Comparison of ENCODE assay signal across 17 cellular contexts in the genomic region with DNA sequence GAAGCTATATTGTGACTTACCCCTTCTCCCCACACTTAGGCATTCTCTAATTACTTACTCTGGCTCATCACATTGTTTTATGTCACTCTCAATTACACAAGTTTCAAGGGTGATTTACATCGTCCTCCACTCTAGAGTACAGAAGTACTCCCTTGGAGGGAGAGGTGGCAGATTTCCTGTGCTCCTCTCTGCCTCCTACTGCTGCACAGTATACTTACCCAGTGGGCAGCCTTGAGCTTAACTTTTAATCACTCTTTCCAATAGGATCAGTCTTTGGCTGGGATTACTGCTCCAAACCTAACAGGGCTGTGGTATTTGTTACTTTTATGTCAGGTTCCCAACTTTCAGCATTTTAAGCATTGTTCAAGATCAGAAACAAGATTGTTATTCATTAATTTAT.
"Had no signal": no experiment of that assay in that cellular context is flagged by ENCODE, and none has a peak within 500 bp of the region (broad histone marks: within the 10 kb centered on the region; RNA-seq: fewer than 3 reads in every experiment).

No MANE protein-coding gene starts in this region.

- H3K4me1 ChIP-seq: breast epithelium, colonic mucosa, gastrocnemius medialis had no signal

- H2AFZ ChIP-seq: hepatocyte had no signal

- H3K36me3 ChIP-seq: breast epithelium, colonic mucosa, gastrocnemius medialis, neutrophil had no signal

- H3K4me2 ChIP-seq: hepatocyte had no signal

- H3K27ac ChIP-seq: breast epithelium, colonic mucosa, gastrocnemius medialis, hepatocyte, neutrophil had no signal

- H3K27me3 ChIP-seq: breast epithelium, colonic mucosa, gastrocnemius medialis, hepatocyte, neutrophil had no signal

- DNase-seq: activated CD4-positive, alpha-beta memory T cell treated with anti-CD3 and anti-CD28 coated beads, Interleukin-2, amount 10 ng/mL, durations not matched to agents 7 days and 5 days; activated CD4-positive, alpha-beta T cell treated with anti-CD3 and anti-CD28 coated beads for 1 hour; activated naive CD8-positive, alpha-beta T cell treated with anti-CD3 and anti-CD28 coated beads, Interleukin-2, amount 10 ng/mL, durations not matched to agents 7 days and 5 days; activated T-cell treated with anti-CD3 and anti-CD28 coated beads, Interleukin-2, amount 50 U/mL, for 72 hours; anterior cingulate cortex; colonic mucosa; gastrocnemius medialis; left cardiac atrium; naive B cell; right cardiac atrium; stimulated activated CD4-positive, alpha-beta T cell treated with anti-CD3 and anti-CD28 coated beads, Interleukin-1b, Interleukin-23, amount 100 ng/mL, for 48 hours; stimulated activated naive B cell treated with anti-CD40 and anti-IgM and Interleukin-4, amounts not matched to agents 10 μg/mL and 1 μg/mL and 100 μg/mL, for 72 hours; trophoblast cell had no signal

- H3K9me3 ChIP-seq: breast epithelium, colonic mucosa, gastrocnemius medialis, neutrophil had no signal

- H3K4me3 ChIP-seq: breast epithelium, colonic mucosa, gastrocnemius medialis, hepatocyte, lung had no signal

- H3K79me2 ChIP-seq: hepatocyte had no signal
